ENCODE assay signal across 7 cellular contexts in genomic region chr1:778451-779278, GRCh38.
DNase-seq lines count a peak whose midpoint lies in the region; ATAC-seq lines count a peak whose summit lies in the region.
"Not testable (repeated sequence)": the region's sequence is repeated elsewhere in the genome, so short reads cannot be mapped to it uniquely, and the experiment has no call there.

No MANE protein-coding gene starts in this region.

- ATAC-seq in GM18508 (IDR thresholded peaks at IDR 0.05; ENCODE audit: insufficient read depth, unreplicated experiment), result peak; percentile 96
- peak; percentile 100 for ATAC-seq in HG02678 (IDR thresholded peaks at IDR 0.05; ENCODE audit: unreplicated experiment)

- DNase-seq in MG63 (peak; percentile 98), left kidney (ENCODE audit: low read depth, low spot score) (peak; percentile 100), smooth muscle cell of the brain vasculature (ENCODE audit: low read depth, low spot score) (peak; percentile 97)
- peak; percentile 98 for DNase-seq in activated CD8-positive, alpha-beta memory T cell treated with anti-CD3 and anti-CD28 coated beads, Interleukin-2, amount 50 U/mL, for 4 hours
- peak; percentile 100 for DNase-seq in effector CD4-positive, alpha-beta T cell

- not testable (repeated sequence) for H3K36me3 ChIP-seq in MG63

- H3K4me3 ChIP-seq in MG63, result peak overlapping the region; percentile 84

- not testable (repeated sequence) for H3K9me3 ChIP-seq in MG63

- not testable (repeated sequence) for H3K27me3 ChIP-seq in MG63

Comparison
In these comparisons a context has a peak if more than half of its experiments do, and no peak if none do; other contexts are left out.
1. Peak in every context shown above with its lines: DNase-seq, ATAC-seq and H3K4me3 ChIP-seq.